8 cellular contexts compared by ENCODE assay signal in genomic region chr2:38315707-38316333, GRCh38.
DNase-seq lines count a peak whose midpoint lies in the region; ATAC-seq and TF ChIP-seq lines count a peak whose summit lies in the region.

No MANE protein-coding gene starts in this region.

- peaks cover 44% of the 10 kb centered on the region for H3K36me3 ChIP-seq in cardiac muscle cell

- no peaks in the 10 kb centered on the region for H3K27me3 Mint-ChIP-seq in activated CD8-positive, alpha-beta T cell treated with anti-CD3 and anti-CD28 coated beads for 36 hours

- no peak overlapping the region for H3K4me3 Mint-ChIP-seq in activated CD8-positive, alpha-beta T cell treated with anti-CD3 and anti-CD28 coated beads for 36 hours

- no peaks in the 10 kb centered on the region for H3K27me3 ChIP-seq in cardiac muscle cell

- H3K27ac ChIP-seq in 22Rv1: no peak overlapping the region
- peak overlapping the region; percentile 32 for H3K27ac ChIP-seq in cardiac muscle cell

- CTCF ChIA-PET in activated CD8-positive, alpha-beta T cell treated with anti-CD3 and anti-CD28 coated beads for 36 hours (lab: Charles Lee): interaction anchor here (0.6 to 4.3 kb wide), 29 partner anchors 9 to 238 kb away, joined by 3 to 119 read pairs (median 5); no protein-coding TSS in a partner anchor

- H3K9me3 Mint-ChIP-seq in activated CD8-positive, alpha-beta T cell treated with anti-CD3 and anti-CD28 coated beads for 36 hours: no peaks in the 10 kb centered on the region

- peaks cover 7% of the 10 kb centered on the region for H3K4me1 Mint-ChIP-seq in activated CD8-positive, alpha-beta T cell treated with anti-CD3 and anti-CD28 coated beads for 36 hours (ENCODE audit: low read depth)

- H3K9me3 ChIP-seq in cardiac muscle cell (ENCODE audit: low read depth): no peaks in the 10 kb centered on the region

- TF ChIP-seq POLR2A in NB4 (IDR thresholded peaks at IDR 0.05; ENCODE audit: extremely low read depth, insufficient read length): no peak

- intact Hi-C loops in activated CD8-positive, alpha-beta T cell treated with anti-CD3 and anti-CD28 coated beads for 36 hours (cut with micrococcal nuclease): loop anchor here (1.0 to 10.0 kb wide), 3 partner anchors 61 to 429 kb away; partner anchors contain the start of gene ATL2

- ATAC-seq in activated CD8-positive, alpha-beta T cell treated with anti-CD3 and anti-CD28 coated beads for 36 hours: peak; percentile 95
- no peak for ATAC-seq in HG02885 (IDR thresholded peaks at IDR 0.05; ENCODE audit: poor library complexity, unreplicated experiment)
- ATAC-seq in HG03159 (IDR thresholded peaks at IDR 0.05; ENCODE audit: unreplicated experiment): no peak

- TF ChIP-seq CTCF in 22Rv1 (IDR thresholded peaks at IDR 0.05): peak; percentile 87
- TF ChIP-seq CTCF in NB4 (IDR thresholded peaks at IDR 0.05; ENCODE audit: low read depth, low read length): peak; percentile 59
- peak; percentile 77 for TF ChIP-seq CTCF in activated CD8-positive, alpha-beta T cell treated with anti-CD3 and anti-CD28 coated beads for 36 hours (IDR thresholded peaks at IDR 0.05)
- TF ChIP-seq CTCF in cardiac muscle cell (IDR thresholded peaks at IDR 0.05; ENCODE audit: low read depth, low read length): peak; percentile 71

- H3K4me1 ChIP-seq in cardiac muscle cell (ENCODE audit: low read depth): peaks cover 12% of the 10 kb centered on the region

- H3K27ac Mint-ChIP-seq in activated CD8-positive, alpha-beta T cell treated with anti-CD3 and anti-CD28 coated beads for 36 hours: no peak overlapping the region

- DNase-seq in Daoy (ENCODE audit: low read depth) (peak; percentile 39), NB4 (ENCODE audit: low read depth) (peak; percentile 71), cardiac muscle cell (ENCODE audit: low read depth in 1 of 2, low spot score in 1 of 2) (peak; percentile 50 to 66), pulmonary artery endothelial cell (ENCODE audit: low read depth, low spot score) (peak; percentile 1)
- peak; percentile 7 for DNase-seq in activated CD8-positive, alpha-beta T cell treated with anti-CD3 and anti-CD28 coated beads for 36 hours

- no peak overlapping the region for H3K4me3 ChIP-seq in NB4 (ENCODE audit: low read depth, low read length)
- H3K4me3 ChIP-seq in cardiac muscle cell: no peak overlapping the region

- POLR2A ChIA-PET in activated CD8-positive, alpha-beta T cell treated with anti-CD3 and anti-CD28 coated beads for 36 hours (lab: Charles Lee): interaction anchor here (1.0 to 1.7 kb wide), 4 partner anchors 9 to 192 kb away, joined by 3 to 6 read pairs (median 3); no protein-coding TSS in a partner anchor

- peaks cover 36% of the 10 kb centered on the region for H3K36me3 Mint-ChIP-seq in activated CD8-positive, alpha-beta T cell treated with anti-CD3 and anti-CD28 coated beads for 36 hours (ENCODE audit: low read depth)

Comparison
In these comparisons a context has a peak if more than half of its experiments do, and no peak if none do; other contexts are left out.
1. DNase-seq: peak in every context shown above with its lines; median percentile 71 in NB4; 58 in cardiac muscle cell; 39 in Daoy; 7 in activated CD8-positive, alpha-beta T cell treated with anti-CD3 and anti-CD28 coated beads for 36 hours; 1 in pulmonary artery endothelial cell.